ENCODE assay signal across 10 cellular contexts in the genomic region with DNA sequence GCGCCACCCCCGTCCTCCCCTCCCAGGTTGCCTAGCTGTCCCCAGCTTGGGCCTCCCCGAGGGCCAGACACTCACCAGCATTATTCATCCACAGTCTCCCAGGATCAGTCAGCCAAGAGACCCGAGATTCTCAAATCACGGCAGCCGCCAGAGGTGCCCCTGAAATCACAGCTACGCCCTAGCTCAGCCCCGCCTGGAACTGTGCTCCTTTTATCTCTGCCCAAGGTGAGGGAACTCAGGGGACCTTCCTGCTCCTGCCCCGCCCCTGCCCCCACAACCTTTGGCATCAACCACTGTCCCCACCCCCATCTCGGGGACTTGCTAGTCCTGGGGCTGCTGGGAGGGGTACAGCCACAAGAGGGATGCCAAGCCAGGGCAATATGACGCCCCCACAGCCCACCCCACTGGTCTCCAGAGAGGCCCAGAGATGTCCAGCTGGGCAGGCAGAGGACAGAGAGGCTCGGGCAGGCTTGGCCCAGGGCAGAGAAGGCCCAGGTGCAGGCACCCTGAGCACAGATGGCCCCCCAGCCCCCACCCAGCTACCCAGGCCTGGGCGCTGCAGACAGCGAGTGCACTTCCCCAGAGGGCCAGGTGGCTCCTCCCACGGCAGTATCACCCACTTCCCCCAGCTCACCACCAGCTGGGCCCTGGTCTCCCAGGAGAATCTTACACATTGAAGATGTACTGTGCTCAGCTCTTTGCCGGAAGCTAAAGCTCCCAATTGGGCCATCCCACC.
DNase-seq lines count a peak whose midpoint lies in the region; ATAC-seq lines count a peak whose summit lies in the region.
"Had no signal": no experiment of that assay in that cellular context is flagged by ENCODE, and none has a peak within 500 bp of the region (broad histone marks: within the 10 kb centered on the region; RNA-seq: fewer than 3 reads in every experiment).

A gene with protein sequence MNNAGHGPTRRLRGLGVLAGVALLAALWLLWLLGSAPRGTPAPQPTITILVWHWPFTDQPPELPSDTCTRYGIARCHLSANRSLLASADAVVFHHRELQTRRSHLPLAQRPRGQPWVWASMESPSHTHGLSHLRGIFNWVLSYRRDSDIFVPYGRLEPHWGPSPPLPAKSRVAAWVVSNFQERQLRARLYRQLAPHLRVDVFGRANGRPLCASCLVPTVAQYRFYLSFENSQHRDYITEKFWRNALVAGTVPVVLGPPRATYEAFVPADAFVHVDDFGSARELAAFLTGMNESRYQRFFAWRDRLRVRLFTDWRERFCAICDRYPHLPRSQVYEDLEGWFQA (minus strand): TSS at position 185 of the 736 bp plus-strand sequence. CDS start 97 bp downstream, at position 88.

- H3K27ac ChIP-seq in angular gyrus (ENCODE audit: low read depth, low read length) = peak within 1 kb of the TSS; percentile 48

- DNase-seq in activated T-cell treated with anti-CD3 and anti-CD28 coated beads for 24 hours (ENCODE audit: low read depth) (peak; percentile 23), activated T-cell treated with anti-CD3 and anti-CD28 coated beads for 4 hours (no peak), NOMO-1 (lab: John Stamatoyannopoulos, UW; ENCODE audit: unreplicated experiment in 2 of 2) (peak; percentile 36 to 54), ecto neural progenitor cell (ENCODE audit: low spot score) (no peak), HUDEP-2 (lab: John Stamatoyannopoulos, UW; ENCODE audit: unreplicated experiment in 76 of 76) (no peak), NCI-H1092 treated with DMSO at 0.1 percent for 48 hours (lab: John Stamatoyannopoulos, UW) (no peak)
- DNase-seq: mammary epithelial cell had no signal

- peak; percentile 59 for ATAC-seq in stimulated activated memory B cell treated with anti-CD40 and anti-IgM and Interleukin-4, amounts not matched to agents 10 μg/mL and 1 μg/mL and 100 μg/mL, for 72 hours
- ATAC-seq: Panc1 had no signal

- H3K27me3 Mint-ChIP-seq in stimulated activated memory B cell treated with anti-CD40 and anti-IgM and Interleukin-4, amounts not matched to agents 10 μg/mL and 1 μg/mL and 100 μg/mL, for 72 hours = no peaks in the 10 kb centered on the region

- H3K4me3 Mint-ChIP-seq in stimulated activated memory B cell treated with anti-CD40 and anti-IgM and Interleukin-4, amounts not matched to agents 10 μg/mL and 1 μg/mL and 100 μg/mL, for 72 hours = peak within 1 kb of the TSS; percentile 83

- no peaks in the 10 kb centered on the region for H3K36me3 Mint-ChIP-seq in stimulated activated memory B cell treated with anti-CD40 and anti-IgM and Interleukin-4, amounts not matched to agents 10 μg/mL and 1 μg/mL and 100 μg/mL, for 72 hours

- H3K9me3 Mint-ChIP-seq in stimulated activated memory B cell treated with anti-CD40 and anti-IgM and Interleukin-4, amounts not matched to agents 10 μg/mL and 1 μg/mL and 100 μg/mL, for 72 hours = no peaks in the 10 kb centered on the region

- peaks cover 72% of the 10 kb centered on the region for H3K4me1 Mint-ChIP-seq in stimulated activated memory B cell treated with anti-CD40 and anti-IgM and Interleukin-4, amounts not matched to agents 10 μg/mL and 1 μg/mL and 100 μg/mL, for 72 hours

- peak within 1 kb of the TSS; percentile 92 for H3K27ac Mint-ChIP-seq in stimulated activated memory B cell treated with anti-CD40 and anti-IgM and Interleukin-4, amounts not matched to agents 10 μg/mL and 1 μg/mL and 100 μg/mL, for 72 hours

Comparison
In these comparisons a context has a peak if more than half of its experiments do, and no peak if none do; other contexts are left out.
1. DNase-seq: peak in activated T-cell treated with anti-CD3 and anti-CD28 coated beads for 24 hours (single experiment) and NOMO-1 (2 of 2); none in activated T-cell treated with anti-CD3 and anti-CD28 coated beads for 4 hours (single experiment), ecto neural progenitor cell (single experiment), HUDEP-2 (0 of 76) and NCI-H1092 treated with DMSO at 0.1 percent for 48 hours (single experiment).